8 cellular contexts compared by ENCODE assay signal in genomic region chr21:33071878-33072306, GRCh38. TPM values are rescaled to one million over a fixed set of nuclear protein-coding genes. Genes with fewer than 3 reads are reported as not detected.
DNase-seq lines count a peak whose midpoint lies in the region; TF ChIP-seq lines count a peak whose summit lies in the region.

No MANE protein-coding gene starts in this region.

- H3K27ac Mint-ChIP-seq in HFFc6 (no peak overlapping the region), MCF 10A (ENCODE audit: low read depth, unreplicated experiment) (no peak overlapping the region)

- H3K4ac ChIP-seq in mesendoderm (ENCODE audit: low read depth, low read length), result no peak overlapping the region

- DNase-seq in AG04449 (ENCODE audit: low read depth, low spot score) (no peak), HFFc6 (no peak), MCF 10A (ENCODE audit: unreplicated experiment) (no peak), mesendoderm (peak; percentile 27), NCI-H128 (lab: John Stamatoyannopoulos, UW; ENCODE audit: unreplicated experiment) (no peak), middle frontal gyrus (ENCODE audit: extremely low spot score, low spot score) (no peak), NCI-H2196 treated with DMSO at 0.1 percent for 48 hours (lab: John Stamatoyannopoulos, UW; ENCODE audit: unreplicated experiment) (no peak), GM10248 (ENCODE audit: extremely low spot score) (no peak)

- H4K8ac ChIP-seq in mesendoderm (ENCODE audit: low read depth, low read length), result no peak overlapping the region

- no peak overlapping the region for H4K5ac ChIP-seq in mesendoderm (ENCODE audit: low read length)

- H3K4me1 ChIP-seq in mesendoderm (ENCODE audit: control insufficient read depth, low read depth, low read length), result peaks cover 6% of the 10 kb centered on the region

- peak overlapping the region; percentile 61 for H3K4me3 Mint-ChIP-seq in HFFc6
- H3K4me3 Mint-ChIP-seq in MCF 10A (ENCODE audit: unreplicated experiment), result peak overlapping the region; percentile 49

- no peak overlapping the region for H2BK5ac ChIP-seq in mesendoderm (ENCODE audit: low read length)

- no peak overlapping the region for H3K23ac ChIP-seq in mesendoderm (ENCODE audit: low read length)

- H3K27ac ChIP-seq in mesendoderm (ENCODE audit: low read depth, low read length), result no peak overlapping the region

- POLR2A ChIA-PET in AG04449 (lab: Yijun Ruan, JAX) (no interaction called here), MCF 10A (lab: Yijun Ruan, JAX) (no interaction called here), GM10248 (lab: Yijun Ruan, JAX) (no interaction called here)

- no peak overlapping the region for H2BK15ac ChIP-seq in mesendoderm (replicated peaks; ENCODE audit: low read depth)

- peak overlapping the region; percentile 23 for H3K4me2 ChIP-seq in mesendoderm (ENCODE audit: low read length)

- TF ChIP-seq CTCF in AG04449 (IDR thresholded peaks at IDR 0.05; ENCODE audit: insufficient read depth, low read length, missing control alignments) (no peak), HFFc6 (IDR thresholded peaks at IDR 0.05) (no peak), MCF 10A (IDR thresholded peaks at IDR 0.05; ENCODE audit: unreplicated experiment) (no peak), GM10248 (IDR thresholded peaks at IDR 0.05; ENCODE audit: control extremely low read depth, extremely low read depth, low read depth, missing control alignments) (no peak)

- no peaks in the 10 kb centered on the region for H3K79me1 ChIP-seq in mesendoderm (ENCODE audit: low read length)

- H2AK5ac ChIP-seq in mesendoderm (ENCODE audit: low read length), result no peak overlapping the region

- H3K4me1 Mint-ChIP-seq in HFFc6 (ENCODE audit: low read depth) (peaks cover 10% of the 10 kb centered on the region), MCF 10A (ENCODE audit: insufficient read depth, unreplicated experiment) (no peaks in the 10 kb centered on the region)

- H3K56ac ChIP-seq in mesendoderm (ENCODE audit: low read length), result no peak overlapping the region

- H3K9me3 Mint-ChIP-seq in HFFc6, result peaks cover 8% of the 10 kb centered on the region
- no peaks in the 10 kb centered on the region for H3K9me3 Mint-ChIP-seq in MCF 10A (ENCODE audit: unreplicated experiment)

- H3K27me3 ChIP-seq in mesendoderm (ENCODE audit: insufficient read depth, low read length, poor library complexity), result peaks cover 54% of the 10 kb centered on the region

- no peak overlapping the region for H3K9ac ChIP-seq in mesendoderm (ENCODE audit: low read length)

- intact Hi-C loops in MCF 10A (cut with micrococcal nuclease), result no loop called here

- no peak overlapping the region for H2BK120ac ChIP-seq in mesendoderm (ENCODE audit: low read depth, low read length)

- H3K79me2 ChIP-seq in mesendoderm (ENCODE audit: control insufficient read depth, insufficient read depth, low read length), result no peaks in the 10 kb centered on the region

- H3K27me3 Mint-ChIP-seq in HFFc6 (ENCODE audit: insufficient read depth), result peaks cover 66% of the 10 kb centered on the region
- peaks cover 87% of the 10 kb centered on the region for H3K27me3 Mint-ChIP-seq in MCF 10A (ENCODE audit: insufficient read depth, unreplicated experiment)

- CTCF ChIA-PET in AG04449 (lab: Yijun Ruan, JAX), result no interaction called here
- CTCF ChIA-PET in MCF 10A (lab: Yijun Ruan, JAX), result no interaction called here
- CTCF ChIA-PET in GM10248 (lab: Yijun Ruan, JAX), result interaction anchor here (1.1 to 1.6 kb wide), 4 partner anchors 9 to 155 kb away, joined by 3 to 7 read pairs (median 4); no protein-coding TSS in a partner anchor

- H3K36me3 Mint-ChIP-seq in HFFc6 (ENCODE audit: low read depth), result peaks cover 7% of the 10 kb centered on the region
- H3K36me3 Mint-ChIP-seq in MCF 10A (ENCODE audit: insufficient read depth, unreplicated experiment), result no peaks in the 10 kb centered on the region

- H3K36me3 ChIP-seq in mesendoderm (ENCODE audit: control insufficient read depth, insufficient read depth, low read length), result no peaks in the 10 kb centered on the region

- no CpG with 5 or more reads among the region's 33 CpGs for WGBS in mesendoderm (ENCODE audit: extremely low coverage, insufficient coverage, low lambda C conversion rate)

- H3K4me3 ChIP-seq in AG04449 (ENCODE audit: low read depth, low read length) (peak overlapping the region; percentile 36), mesendoderm (ENCODE audit: low read length) (no peak overlapping the region)

- no TSS peak for BruUV-seq in MCF 10A (replicated peaks; lab: Mats Ljungman, UMichigan)

- no peak overlapping the region for H3K18ac ChIP-seq in mesendoderm (ENCODE audit: low read length)

RNA-seq across cellular contexts. Expression of gene OLIG1, which starts 2.0 kb away (rescaled TPM):
- total RNA-seq in HFFc6 (2021; fragmentation: NEBNext Ultra II Directional; extraction: Animal tissue kit (Norgen Biotek cat#: 25700)), result not detected
- total RNA-seq in MCF 10A (2022), result not detected in 2 replicates
- polyA plus RNA-seq in mesendoderm (2013, experiment 1 of 2), result 0.17 TPM
- polyA plus RNA-seq in mesendoderm (2013, experiment 2 of 2), result not detected

RNA-seq across cellular contexts. Expression of gene OLIG2, which starts 46.2 kb away (rescaled TPM):
- not detected for total RNA-seq in HFFc6 (2021; fragmentation: NEBNext Ultra II Directional; extraction: Animal tissue kit (Norgen Biotek cat#: 25700))
- total RNA-seq in MCF 10A (2022), result not detected in 2 replicates
- polyA plus RNA-seq in mesendoderm (2013, experiment 1 of 2), result 0.55 TPM
- 0.60 TPM for polyA plus RNA-seq in mesendoderm (2013, experiment 2 of 2)
